10 cellular contexts compared by ENCODE assay signal in the genomic region with DNA sequence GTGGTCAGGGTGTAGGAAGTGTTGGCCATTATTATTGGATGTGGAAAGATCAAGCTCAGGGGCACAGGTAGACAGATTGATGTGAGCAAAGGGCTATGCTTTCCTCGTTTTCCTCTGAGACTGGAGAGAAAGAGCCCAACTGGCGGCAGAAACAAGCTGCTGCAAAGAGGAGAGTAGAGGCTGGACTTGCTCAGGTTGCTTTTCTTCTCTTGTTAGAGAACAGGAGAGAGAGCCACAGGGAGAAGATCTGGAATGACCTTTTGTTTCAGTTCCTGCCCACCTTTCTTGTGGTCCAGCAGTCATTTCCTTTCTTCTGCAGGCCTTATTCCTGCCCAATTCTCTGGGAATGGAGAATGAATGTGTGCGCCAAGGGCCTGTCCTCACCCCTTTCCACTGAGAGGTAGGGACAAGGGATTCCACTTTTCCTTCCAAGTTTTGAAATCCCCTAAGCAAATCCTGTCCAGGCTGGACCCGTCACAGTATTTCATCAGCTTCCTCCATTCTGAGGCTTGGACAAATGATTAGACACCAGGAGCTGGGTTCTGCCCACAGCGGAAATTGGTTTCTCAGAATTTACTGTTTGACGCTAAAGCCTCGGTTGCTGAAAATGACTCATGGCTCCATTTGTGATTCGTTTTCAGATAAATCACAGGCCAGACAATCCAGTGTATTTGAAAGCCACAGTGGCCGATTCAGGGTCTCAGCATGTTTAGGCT.
A peak's percentile ranks its signal among the peaks of the same experiment; 100 is the strongest.
DNase-seq lines count a peak whose midpoint lies in the region; ATAC-seq and TF ChIP-seq lines count a peak whose summit lies in the region.
"Had no signal": no experiment of that assay in that cellular context is flagged by ENCODE, and none has a peak within 500 bp of the region (broad histone marks: within the 10 kb centered on the region; RNA-seq: fewer than 3 reads in every experiment).

No MANE protein-coding gene starts in this region.

- in situ Hi-C loops in GM13976 (cut with MboI; ENCODE audit: low sequenced_read_pairs, unreplicated experiment), result no loop called here

- peak; percentile 74 for ATAC-seq in stimulated activated effector memory CD8-positive, alpha-beta T cell treated with anti-CD3 and anti-CD28 coated beads, Interleukin-12 subunit alpha, Interleukin-12 subunit beta, amount 100 ng/mL, for 72 hours
- ATAC-seq in GM21423 (IDR thresholded peaks at IDR 0.05; ENCODE audit: unreplicated experiment), result no peak

- H3K9me3 Mint-ChIP-seq in stimulated activated effector memory CD8-positive, alpha-beta T cell treated with anti-CD3 and anti-CD28 coated beads, Interleukin-12 subunit alpha, Interleukin-12 subunit beta, amount 100 ng/mL, for 72 hours, result peaks cover 4% of the 10 kb centered on the region

- TF ChIP-seq CTCF in cardiac fibroblast (IDR thresholded peaks at IDR 0.05; ENCODE audit: low read depth, low read length) (no peak), GM13976 (IDR thresholded peaks at IDR 0.05; ENCODE audit: borderline replicate concordance, control extremely low read depth, extremely low read depth, insufficient read depth, missing control alignments) (no peak)

- DNase-seq in activated T-cell treated with anti-CD3 and anti-CD28 coated beads for 24 hours (ENCODE audit: low read depth) (peak; percentile 36), cardiac fibroblast (ENCODE audit: low read depth in 2 of 2) (peak; percentile 86 to 91), GM13976 (ENCODE audit: low spot score) (no peak), NCI-H1417 treated with DMSO at 0.1 percent for 48 hours (lab: John Stamatoyannopoulos, UW) (no peak)
- no peak for DNase-seq in activated T-cell treated with anti-CD3 and anti-CD28 coated beads, Interleukin-2, amount 50 U/mL, for 1 hour
- peak; percentile 24 for DNase-seq in activated CD4-positive, alpha-beta T cell treated with anti-CD3 and anti-CD28 coated beads for 1 hour
- peak; percentile 41 to 83 for DNase-seq in stimulated activated effector memory CD8-positive, alpha-beta T cell treated with anti-CD3 and anti-CD28 coated beads, Interleukin-12 subunit alpha, Interleukin-12 subunit beta, amount 100 ng/mL, for 72 hours (ENCODE audit: low spot score in 2 of 2)
- DNase-seq: NCI-H2029 had no signal

- peaks cover 53% of the 10 kb centered on the region for H3K4me1 Mint-ChIP-seq in stimulated activated effector memory CD8-positive, alpha-beta T cell treated with anti-CD3 and anti-CD28 coated beads, Interleukin-12 subunit alpha, Interleukin-12 subunit beta, amount 100 ng/mL, for 72 hours

- H3K4me3 Mint-ChIP-seq in stimulated activated effector memory CD8-positive, alpha-beta T cell treated with anti-CD3 and anti-CD28 coated beads, Interleukin-12 subunit alpha, Interleukin-12 subunit beta, amount 100 ng/mL, for 72 hours, result peak overlapping the region; percentile 62

- peaks cover 15% of the 10 kb centered on the region for H3K36me3 Mint-ChIP-seq in stimulated activated effector memory CD8-positive, alpha-beta T cell treated with anti-CD3 and anti-CD28 coated beads, Interleukin-12 subunit alpha, Interleukin-12 subunit beta, amount 100 ng/mL, for 72 hours

- H3K27ac Mint-ChIP-seq in stimulated activated effector memory CD8-positive, alpha-beta T cell treated with anti-CD3 and anti-CD28 coated beads, Interleukin-12 subunit alpha, Interleukin-12 subunit beta, amount 100 ng/mL, for 72 hours, result peak overlapping the region; percentile 94

- H3K4me3 ChIP-seq in cardiac fibroblast (replicated peaks in 1 of 2; ENCODE audit: low read depth in 2 of 2, low read length in 2 of 2), result no peak overlapping the region
- H3K4me3 ChIP-seq: cardiac muscle cell had no signal

Comparison
In these comparisons a context has a peak if more than half of its experiments do, and no peak if none do; other contexts are left out.
1. DNase-seq: peak in activated T-cell treated with anti-CD3 and anti-CD28 coated beads for 24 hours (single experiment), activated CD4-positive, alpha-beta T cell treated with anti-CD3 and anti-CD28 coated beads for 1 hour (single experiment), cardiac fibroblast (2 of 2) and stimulated activated effector memory CD8-positive, alpha-beta T cell treated with anti-CD3 and anti-CD28 coated beads, Interleukin-12 subunit alpha, Interleukin-12 subunit beta, amount 100 ng/mL, for 72 hours (2 of 2); none in activated T-cell treated with anti-CD3 and anti-CD28 coated beads, Interleukin-2, amount 50 U/mL, for 1 hour (single experiment), GM13976 (single experiment) and NCI-H1417 treated with DMSO at 0.1 percent for 48 hours (single experiment).